In genomic region chr1:44045064-44045463, GRCh38 we compare ENCODE assay signal across 1 cellular context.
TF ChIP-seq lines count a peak whose summit lies in the region.

No MANE protein-coding gene starts in this region.

TF ChIP-seq in WTC11, 78 proteins besides CTCF, POLR2A, EP300 and RAD21 (continued from another document):
- no peak for TF ChIP-seq STAT6 (CRISPR knock-in tag; conservative IDR thresholded peaks at IDR 0.05; ENCODE audit: low read depth)
- no peak for TF ChIP-seq CREM (CRISPR knock-in tag; IDR thresholded peaks at IDR 0.05)
- TF ChIP-seq MAX (CRISPR knock-in tag; IDR thresholded peaks at IDR 0.05), result no peak
- no peak for TF ChIP-seq ZNF425 (CRISPR knock-in tag; conservative IDR thresholded peaks at IDR 0.05)
- no peak for TF ChIP-seq NFATC4 (CRISPR knock-in tag; IDR thresholded peaks at IDR 0.05)
- TF ChIP-seq ZNF121 (CRISPR knock-in tag; IDR thresholded peaks at IDR 0.05), result no peak
- no peak for TF ChIP-seq SMAD4 (CRISPR knock-in tag; IDR thresholded peaks at IDR 0.05)
- no peak for TF ChIP-seq E2F1 (CRISPR knock-in tag; IDR thresholded peaks at IDR 0.05)
